14 cellular contexts compared by ENCODE assay signal in genomic region chr18:13273800-13274199, GRCh38. TPM values are rescaled to one million over a fixed set of nuclear protein-coding genes. Genes with fewer than 3 reads are reported as not detected.
A peak's percentile ranks its signal among the peaks of the same experiment; 100 is the strongest.
DNase-seq lines count a peak whose midpoint lies in the region; ATAC-seq and TF ChIP-seq lines count a peak whose summit lies in the region.
"Had no signal": no experiment of that assay in that cellular context is flagged by ENCODE, and none has a peak within 500 bp of the region (broad histone marks: within the 10 kb centered on the region; RNA-seq: fewer than 3 reads in every experiment).

No MANE protein-coding gene starts in this region.

- H3K9me3 ChIP-seq in mucosa of descending colon = no peaks in the 10 kb centered on the region
- H3K9me3 ChIP-seq: SJSA1 had no signal

- intact Hi-C loops in mucosa of descending colon (cut with DNase I, micrococcal nuclease) = no loop called here

- ATAC-seq in mucosa of descending colon (peak; percentile 30), HG03135 (IDR thresholded peaks at IDR 0.05; ENCODE audit: unreplicated experiment) (no peak)
- ATAC-seq: left ventricle myocardium superior had no signal

- TF ChIP-seq CTCF in mucosa of descending colon (IDR thresholded peaks at IDR 0.05) = no peak
- no peak for TF ChIP-seq CTCF in foreskin fibroblast (IDR thresholded peaks at IDR 0.05; ENCODE audit: low read depth, low read length)

- H3K36me3 ChIP-seq in mucosa of descending colon (ENCODE audit: low read depth) = no peaks in the 10 kb centered on the region
- H3K36me3 ChIP-seq: neural progenitor cell, SJSA1 had no signal

- no peaks in the 10 kb centered on the region for H3K4me1 ChIP-seq in mucosa of descending colon (ENCODE audit: low read depth)
- H3K4me1 ChIP-seq: SJSA1 had no signal

- H3K4me3 ChIP-seq in mucosa of descending colon = no peak overlapping the region
- H3K4me3 ChIP-seq in foreskin fibroblast (ENCODE audit: low read depth in 1 of 2, low read length in 2 of 2) = no peak overlapping the region
- H3K4me3 ChIP-seq: neural progenitor cell, SJSA1 had no signal

- peak; percentile 32 for DNase-seq in stimulated activated CD4-positive, alpha-beta T cell treated with anti-CD3 and anti-CD28 coated beads, Interleukin-1b, Interleukin-23, amount 100 ng/mL, for 48 hours
- no peak for DNase-seq in stimulated activated CD4-positive, alpha-beta T cell treated with anti-CD3 and anti-CD28 coated beads, Interleukin-12 subunit alpha, Interleukin-12 subunit beta, amount 100 ng/mL, for 4 hours
- peak; percentile 37 for DNase-seq in activated effector memory CD4-positive, alpha-beta T cell treated with Interleukin-2 at 50 U/mL for 16 hours
- DNase-seq in mucosa of descending colon = no peak
- DNase-seq in ureter (ENCODE audit: low spot score) = peak; percentile 29
- DNase-seq in foreskin fibroblast = no peak
- no peak for DNase-seq in kidney glomerular epithelial cell (lab: John Stamatoyannopoulos, UW)
- DNase-seq: DMS153, KBM-7, left ventricle myocardium superior, NCI-H2029 treated with DMSO at 0.1 percent for 48 hours had no signal

RNA-seq across cellular contexts. Expression of gene LDLRAD4, which starts 55.2 kb away (rescaled TPM):
- 10 to 100 TPM; 36.8 to 41.0 (median 37.4) TPM for total RNA-seq in mucosa of descending colon
- 39.7 TPM for total RNA-seq in ureter

Comparison
In these comparisons a context has a peak if more than half of its experiments do, and no peak if none do; other contexts are left out.
1. DNase-seq: peak in stimulated activated CD4-positive, alpha-beta T cell treated with anti-CD3 and anti-CD28 coated beads, Interleukin-1b, Interleukin-23, amount 100 ng/mL, for 48 hours (single experiment), activated effector memory CD4-positive, alpha-beta T cell treated with Interleukin-2 at 50 U/mL for 16 hours (single experiment) and ureter (single experiment); none in stimulated activated CD4-positive, alpha-beta T cell treated with anti-CD3 and anti-CD28 coated beads, Interleukin-12 subunit alpha, Interleukin-12 subunit beta, amount 100 ng/mL, for 4 hours (single experiment), mucosa of descending colon (0 of 3), foreskin fibroblast (0 of 2) and kidney glomerular epithelial cell (single experiment).